18 cellular contexts compared by ENCODE assay signal in the genomic region with DNA sequence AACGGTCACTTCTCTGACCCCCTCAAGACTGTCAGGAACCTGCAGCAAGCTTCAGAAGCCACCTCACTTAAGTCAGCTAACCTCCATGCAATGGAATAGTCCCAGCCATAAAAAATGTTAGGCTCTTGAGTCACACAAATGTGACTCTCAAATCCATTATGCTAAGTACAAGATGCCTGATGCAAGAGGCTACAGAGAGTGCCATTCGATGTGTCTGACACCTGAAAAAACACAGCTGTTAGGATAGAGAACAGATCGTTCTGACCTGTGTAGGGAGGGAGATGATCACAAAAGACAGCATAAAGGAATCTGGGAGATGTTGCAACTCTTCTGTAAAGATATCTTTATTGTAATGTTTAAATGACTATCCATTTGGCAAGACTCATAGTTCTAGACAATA.
A peak's percentile ranks its signal among the peaks of the same experiment; 100 is the strongest.
DNase-seq lines count a peak whose midpoint lies in the region; ATAC-seq and TF ChIP-seq lines count a peak whose summit lies in the region.
"Had no signal": no experiment of that assay in that cellular context is flagged by ENCODE, and none has a peak within 500 bp of the region (broad histone marks: within the 10 kb centered on the region; RNA-seq: fewer than 3 reads in every experiment).

No MANE protein-coding gene starts in this region.

- peak overlapping the region; percentile 54 for H3K4me3 Mint-ChIP-seq in CD8-positive, alpha-beta T cell
- no peak overlapping the region for H3K4me3 Mint-ChIP-seq in GM23338
- H3K4me3 Mint-ChIP-seq: activated CD8-positive, alpha-beta T cell treated with anti-CD3 and anti-CD28 coated beads, Interleukin-2, amount 10 ng/mL, durations not matched to agents 7 days and 5 days; activated naive CD4-positive, alpha-beta T cell treated with anti-CD3 and anti-CD28 coated beads, Interleukin-2, amount 10 ng/mL, durations not matched to agents 7 days and 5 days; activated T-cell treated with anti-CD3 and anti-CD28 coated beads, Interleukin-2, amount 50 U/mL, for 24 hours; neural crest cell; T-helper 2 cell treated with Interferon-gamma antibody and Interleukin-4, amounts not matched to agents 5 μg/mL and 100 μg/mL, for 36 hours had no signal

- H3K4me1 ChIP-seq in CD8-positive, alpha-beta T cell (ENCODE audit: insufficient read depth, low read length), result peaks cover 6% of the 10 kb centered on the region
- H3K4me1 ChIP-seq in GM23338 (ENCODE audit: insufficient read depth), result no peaks in the 10 kb centered on the region
- peaks cover 0 to 5% (median 0%) of the 10 kb centered on the region in 9 donors for H3K4me1 ChIP-seq in heart right ventricle

- H3K4me3 ChIP-seq in CD8-positive, alpha-beta T cell (ENCODE audit: low read depth, low read length), result peak overlapping the region; percentile 17
- H3K4me3 ChIP-seq in GM23338, result peak overlapping the region; percentile 17; the same call in 1 of the 2 replicates
- H3K4me3 ChIP-seq in heart right ventricle, result no peak overlapping the region
- H3K4me3 ChIP-seq: tibial nerve had no signal

- no peaks in the 10 kb centered on the region for H4K20me1 ChIP-seq in GM23338 (replicated peaks; ENCODE audit: insufficient read depth)

- H3K36me3 ChIP-seq in CD8-positive, alpha-beta T cell (ENCODE audit: insufficient read depth, low read length), result no peaks in the 10 kb centered on the region
- peaks cover 14% of the 10 kb centered on the region; the same call in 1 of the 2 replicates for H3K36me3 ChIP-seq in GM23338 (ENCODE audit: insufficient read depth)
- no peaks in the 10 kb centered on the region for H3K36me3 ChIP-seq in heart right ventricle
- H3K36me3 ChIP-seq: tibial nerve had no signal

- CTCF ChIA-PET in CD8-positive, alpha-beta T cell (lab: Charles Lee), result no interaction called here

- H3K27ac ChIP-seq in CD8-positive, alpha-beta T cell (ENCODE audit: low read depth, low read length), result no peak overlapping the region
- no peak overlapping the region for H3K27ac ChIP-seq in GM23338 (ENCODE audit: low read depth)
- H3K27ac ChIP-seq in heart right ventricle, result no peak overlapping the region

- POLR2A ChIA-PET in CD8-positive, alpha-beta T cell (lab: Charles Lee), result no interaction called here

- no peak for TF ChIP-seq CTCF in CD8-positive, alpha-beta T cell (IDR thresholded peaks at IDR 0.05)
- TF ChIP-seq CTCF in GM23338 (conservative IDR thresholded peaks at IDR 0.05; ENCODE audit: low read depth in 2 of 2) (no peak), heart right ventricle (IDR thresholded peaks at IDR 0.05) (no peak)

- H3K27me3 Mint-ChIP-seq in CD8-positive, alpha-beta T cell (ENCODE audit: low read depth), result peaks cover 13% of the 10 kb centered on the region
- no peaks in the 10 kb centered on the region for H3K27me3 Mint-ChIP-seq in GM23338 (ENCODE audit: insufficient read depth, low read depth, poor library complexity)
- H3K27me3 Mint-ChIP-seq: activated naive CD4-positive, alpha-beta T cell treated with anti-CD3 and anti-CD28 coated beads, Interleukin-2, amount 10 ng/mL, durations not matched to agents 7 days and 5 days had no signal

- H3K9me2 ChIP-seq in GM23338 (ENCODE audit: insufficient read depth), result no peaks in the 10 kb centered on the region

- WGBS in heart right ventricle, 2 donors, result 56 to 57% methylated on average over 3 of the region's 3 CpGs

- no peaks in the 10 kb centered on the region for H3K27me3 ChIP-seq in CD8-positive, alpha-beta T cell (ENCODE audit: insufficient read depth, low read length)
- H3K27me3 ChIP-seq in GM23338 (ENCODE audit: insufficient read depth) (no peaks in the 10 kb centered on the region), heart right ventricle (peaks cover 0 to 18% (median 9%) of the 10 kb centered on the region in 7 donors)
- H3K27me3 ChIP-seq: tibial nerve had no signal

- DNase-seq in CD8-positive, alpha-beta T cell, result no peak
- DNase-seq in GM23338 (ENCODE audit: low spot score) (no peak), SW480 (ENCODE audit: low spot score) (peak; percentile 5), sciatic nerve (ENCODE audit: low spot score) (no peak), heart right ventricle (no peak)
- no peak for DNase-seq in activated T-cell treated with anti-CD3 and anti-CD28 coated beads, Interleukin-2, amount 50 U/mL, for 48 hours
- DNase-seq: activated CD8-positive, alpha-beta T cell treated with anti-CD3 and anti-CD28 coated beads, Interleukin-2, amount 10 ng/mL, durations not matched to agents 7 days and 5 days; activated naive CD4-positive, alpha-beta T cell treated with anti-CD3 and anti-CD28 coated beads, Interleukin-2, amount 10 ng/mL, durations not matched to agents 7 days and 5 days; activated T-cell treated with anti-CD3 and anti-CD28 coated beads, Interleukin-2, amount 50 U/mL, for 24 hours; left colon; NCI-H2171 treated with DMSO at 0.1 percent for 48 hours; NCI-H774; stimulated activated CD4-positive, alpha-beta T cell treated with anti-CD3 and anti-CD28 coated beads, Interleukin-1b, Interleukin-23, amount 100 ng/mL, for 48 hours; stimulated activated naive CD4-positive, alpha-beta T cell treated with Interleukin-2 at 50 U/mL for 16 hours had no signal

- intact Hi-C loops in CD8-positive, alpha-beta T cell (cut with DNase I, micrococcal nuclease), result no loop called here
- intact Hi-C loops in sciatic nerve (cut with DNase I), result no loop called here
- intact Hi-C loops in heart right ventricle (cut with DNase I), result no loop called here

- no peak overlapping the region for H3K4me2 ChIP-seq in GM23338

- H3K9me3 Mint-ChIP-seq in CD8-positive, alpha-beta T cell, result no peaks in the 10 kb centered on the region
- peaks cover 92% of the 10 kb centered on the region for H3K9me3 Mint-ChIP-seq in GM23338
- H3K9me3 Mint-ChIP-seq: activated naive CD4-positive, alpha-beta T cell treated with anti-CD3 and anti-CD28 coated beads, Interleukin-2, amount 10 ng/mL, durations not matched to agents 7 days and 5 days; activated T-cell treated with anti-CD3 and anti-CD28 coated beads, Interleukin-2, amount 50 U/mL, for 24 hours; neural crest cell; T-helper 2 cell treated with Interferon-gamma antibody and Interleukin-4, amounts not matched to agents 5 μg/mL and 100 μg/mL, for 36 hours had no signal

- no peak for ATAC-seq in CD8-positive, alpha-beta T cell
- ATAC-seq in GM23338, result no peak
- ATAC-seq in sciatic nerve, result peak; percentile 90
- no peak for ATAC-seq in HG03520 (IDR thresholded peaks at IDR 0.05; ENCODE audit: unreplicated experiment)
- ATAC-seq in heart right ventricle, result no peak
- ATAC-seq: activated CD8-positive, alpha-beta T cell treated with anti-CD3 and anti-CD28 coated beads, Interleukin-2, amount 10 ng/mL, durations not matched to agents 7 days and 5 days had no signal

- H3K79me2 ChIP-seq in GM23338 (replicated peaks; ENCODE audit: insufficient read depth), result no peaks in the 10 kb centered on the region

- no peaks in the 10 kb centered on the region for H3K9me3 ChIP-seq in CD8-positive, alpha-beta T cell (ENCODE audit: low read length)
- no peaks in the 10 kb centered on the region for H3K9me3 ChIP-seq in heart right ventricle
- H3K9me3 ChIP-seq: tibial nerve had no signal

- peaks cover 16% of the 10 kb centered on the region for H3K4me1 Mint-ChIP-seq in CD8-positive, alpha-beta T cell (ENCODE audit: low read depth)
- no peaks in the 10 kb centered on the region for H3K4me1 Mint-ChIP-seq in GM23338
- H3K4me1 Mint-ChIP-seq: neural crest cell had no signal

- H3F3A ChIP-seq in GM23338 (replicated peaks; ENCODE audit: low read depth), result no peaks in the 10 kb centered on the region

- no peak overlapping the region for H2AFZ ChIP-seq in GM23338

- H3K36me3 Mint-ChIP-seq in CD8-positive, alpha-beta T cell, result no peaks in the 10 kb centered on the region
- H3K36me3 Mint-ChIP-seq in GM23338 (ENCODE audit: low read depth), result peaks cover 19% of the 10 kb centered on the region; the same call in 2 of the 3 replicates
- H3K36me3 Mint-ChIP-seq: activated naive CD4-positive, alpha-beta T cell treated with anti-CD3 and anti-CD28 coated beads, Interleukin-2, amount 10 ng/mL, durations not matched to agents 7 days and 5 days had no signal

- peak overlapping the region; percentile 33 for H3K27ac Mint-ChIP-seq in CD8-positive, alpha-beta T cell
- H3K27ac Mint-ChIP-seq in GM23338, result no peak overlapping the region
- H3K27ac Mint-ChIP-seq: activated CD8-positive, alpha-beta T cell treated with anti-CD3 and anti-CD28 coated beads, Interleukin-2, amount 10 ng/mL, durations not matched to agents 7 days and 5 days; activated naive CD4-positive, alpha-beta T cell treated with anti-CD3 and anti-CD28 coated beads, Interleukin-2, amount 10 ng/mL, durations not matched to agents 7 days and 5 days; activated T-cell treated with anti-CD3 and anti-CD28 coated beads, Interleukin-2, amount 50 U/mL, for 24 hours; T-helper 2 cell treated with Interferon-gamma antibody and Interleukin-4, amounts not matched to agents 5 μg/mL and 100 μg/mL, for 36 hours had no signal

TF ChIP-seq in GM23338, 12 proteins besides CTCF, POLR2A, EP300 and RAD21 (continues in another document):
- TF ChIP-seq JUNB (IDR thresholded peaks at IDR 0.05; ENCODE audit: unreplicated experiment) (no peak), EZH2 (IDR thresholded peaks at IDR 0.05; ENCODE audit: low read depth, unreplicated experiment) (no peak), CREB1 (CRISPR knock-in tag; IDR thresholded peaks at IDR 0.05; ENCODE audit: low read depth) (no peak), EZH2phosphoT487 (IDR thresholded peaks at IDR 0.05; ENCODE audit: unreplicated experiment) (no peak), POLR2AphosphoS5 (IDR thresholded peaks at IDR 0.05; ENCODE audit: low read depth) (no peak), ZNF331 (CRISPR knock-in tag; IDR thresholded peaks at IDR 0.05; ENCODE audit: low read depth) (no peak), NANOG (IDR thresholded peaks at IDR 0.05; ENCODE audit: borderline replicate concordance) (no peak), ETS1 (IDR thresholded peaks at IDR 0.05) (no peak)

Comparison
In these comparisons a context has a peak if more than half of its experiments do, and no peak if none do; other contexts are left out.
1. H3K4me3 ChIP-seq: peak in CD8-positive, alpha-beta T cell (single experiment) and GM23338 (single experiment); none in heart right ventricle (0 of 10).